In the genomic region with DNA sequence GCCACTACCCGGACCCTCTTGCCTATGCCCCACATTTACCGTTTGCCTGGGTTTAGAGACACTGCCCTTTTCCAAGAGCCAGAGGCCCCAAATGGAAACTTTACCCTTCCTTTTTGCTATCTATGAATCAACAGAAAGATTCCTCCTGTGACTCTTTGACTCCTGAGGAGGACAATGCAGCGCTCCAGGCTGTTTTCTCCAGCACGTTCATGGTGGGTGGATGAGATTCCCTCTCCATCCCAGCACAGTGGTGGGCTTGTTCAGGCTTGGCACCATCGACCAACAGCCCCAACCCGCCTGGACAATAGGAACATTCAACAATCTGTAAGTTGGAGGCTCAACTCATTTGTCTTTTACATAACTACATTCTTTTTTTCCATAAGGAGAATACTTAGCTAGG, we compare ENCODE assay signal across 3 cellular contexts.
TF ChIP-seq lines count a peak whose summit lies in the region.

No MANE protein-coding gene starts in this region.

TF ChIP-seq in SK-N-SH, 30 proteins besides CTCF, POLR2A, EP300 and RAD21 (continues in another document):
- TF ChIP-seq IRF3 (IDR thresholded peaks at IDR 0.05; ENCODE audit: low read depth, low read length) = no peak
- no peak for TF ChIP-seq RCOR1 (IDR thresholded peaks at IDR 0.05; ENCODE audit: low read length)
- TF ChIP-seq PBX3 (IDR thresholded peaks at IDR 0.05) = no peak
- TF ChIP-seq, protein P1, sequence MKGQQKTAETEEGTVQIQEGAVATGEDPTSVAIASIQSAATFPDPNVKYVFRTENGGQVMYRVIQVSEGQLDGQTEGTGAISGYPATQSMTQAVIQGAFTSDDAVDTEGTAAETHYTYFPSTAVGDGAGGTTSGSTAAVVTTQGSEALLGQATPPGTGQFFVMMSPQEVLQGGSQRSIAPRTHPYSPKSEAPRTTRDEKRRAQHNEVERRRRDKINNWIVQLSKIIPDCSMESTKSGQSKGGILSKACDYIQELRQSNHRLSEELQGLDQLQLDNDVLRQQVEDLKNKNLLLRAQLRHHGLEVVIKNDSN (IDR thresholded peaks at IDR 0.05; ENCODE audit: borderline replicate concordance, low read depth) = no peak
- TF ChIP-seq EZH2phosphoT487 (IDR thresholded peaks at IDR 0.05; ENCODE audit: borderline replicate concordance, low read depth) = no peak
- TF ChIP-seq MAX (IDR thresholded peaks at IDR 0.05; ENCODE audit: low read depth) = no peak
- TF ChIP-seq SIN3A (IDR thresholded peaks at IDR 0.05; ENCODE audit: borderline replicate concordance, low read depth, low read length) = no peak
- TF ChIP-seq YY1 (IDR thresholded peaks at IDR 0.05; ENCODE audit: low read depth) = no peak
- TF ChIP-seq GATA2 (CRISPR knock-in tag; IDR thresholded peaks at IDR 0.05) = no peak
- TF ChIP-seq ELF1 (IDR thresholded peaks at IDR 0.05) = no peak
- TF ChIP-seq CHD2 (IDR thresholded peaks at IDR 0.05; ENCODE audit: low read length, partially characterized antibody) = no peak
- no peak for TF ChIP-seq POLR2AphosphoS5 (IDR thresholded peaks at IDR 0.05; ENCODE audit: low read depth, low read length)
- TF ChIP-seq SMC3 (IDR thresholded peaks at IDR 0.05; ENCODE audit: low read depth, low read length) = no peak
- TF ChIP-seq MXI1 (IDR thresholded peaks at IDR 0.05; ENCODE audit: low read depth, low read length) = no peak
- no peak for TF ChIP-seq FOSL2 (IDR thresholded peaks at IDR 0.05; ENCODE audit: borderline replicate concordance, low read depth)
- no peak for TF ChIP-seq GABPA (IDR thresholded peaks at IDR 0.05; ENCODE audit: low read depth)
- TF ChIP-seq JUND (IDR thresholded peaks at IDR 0.05) = no peak

TF ChIP-seq in SK-N-SH treated with all-trans-retinoic acid at 6 μM for 48 hours, 23 proteins besides CTCF, POLR2A, EP300 and RAD21:
- no peak for TF ChIP-seq CREB5 (CRISPR knock-in tag; IDR thresholded peaks at IDR 0.05; ENCODE audit: low read depth)
- no peak for TF ChIP-seq BACH2 (CRISPR knock-in tag; IDR thresholded peaks at IDR 0.05; ENCODE audit: borderline replicate concordance)
- no peak for TF ChIP-seq ZC3H10 (CRISPR knock-in tag; IDR thresholded peaks at IDR 0.05)
- TF ChIP-seq SNAI2 (CRISPR knock-in tag; IDR thresholded peaks at IDR 0.05) = no peak
- no peak for TF ChIP-seq ZNF70 (CRISPR knock-in tag; IDR thresholded peaks at IDR 0.05)
- no peak for TF ChIP-seq ESRRG (CRISPR knock-in tag; IDR thresholded peaks at IDR 0.05)
- no peak for TF ChIP-seq TOX (CRISPR knock-in tag; IDR thresholded peaks at IDR 0.05; ENCODE audit: borderline replicate concordance)
- TF ChIP-seq ZNF8 (CRISPR knock-in tag; IDR thresholded peaks at IDR 0.05) = no peak
- no peak for TF ChIP-seq POU6F1 (CRISPR knock-in tag; IDR thresholded peaks at IDR 0.05; ENCODE audit: borderline replicate concordance, low read depth)
- no peak for TF ChIP-seq ARNTL (CRISPR knock-in tag; IDR thresholded peaks at IDR 0.05; ENCODE audit: borderline replicate concordance, low read depth)
- TF ChIP-seq, protein P2, sequence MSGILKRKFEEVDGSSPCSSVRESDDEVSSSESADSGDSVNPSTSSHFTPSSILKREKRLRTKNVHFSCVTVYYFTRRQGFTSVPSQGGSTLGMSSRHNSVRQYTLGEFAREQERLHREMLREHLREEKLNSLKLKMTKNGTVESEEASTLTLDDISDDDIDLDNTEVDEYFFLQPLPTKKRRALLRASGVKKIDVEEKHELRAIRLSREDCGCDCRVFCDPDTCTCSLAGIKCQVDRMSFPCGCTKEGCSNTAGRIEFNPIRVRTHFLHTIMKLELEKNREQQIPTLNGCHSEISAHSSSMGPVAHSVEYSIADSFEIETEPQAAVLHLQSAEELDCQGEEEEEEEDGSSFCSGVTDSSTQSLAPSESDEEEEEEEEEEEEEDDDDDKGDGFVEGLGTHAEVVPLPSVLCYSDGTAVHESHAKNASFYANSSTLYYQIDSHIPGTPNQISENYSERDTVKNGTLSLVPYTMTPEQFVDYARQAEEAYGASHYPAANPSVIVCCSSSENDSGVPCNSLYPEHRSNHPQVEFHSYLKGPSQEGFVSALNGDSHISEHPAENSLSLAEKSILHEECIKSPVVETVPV (CRISPR knock-in tag; IDR thresholded peaks at IDR 0.05) = no peak
- TF ChIP-seq, protein P3, sequence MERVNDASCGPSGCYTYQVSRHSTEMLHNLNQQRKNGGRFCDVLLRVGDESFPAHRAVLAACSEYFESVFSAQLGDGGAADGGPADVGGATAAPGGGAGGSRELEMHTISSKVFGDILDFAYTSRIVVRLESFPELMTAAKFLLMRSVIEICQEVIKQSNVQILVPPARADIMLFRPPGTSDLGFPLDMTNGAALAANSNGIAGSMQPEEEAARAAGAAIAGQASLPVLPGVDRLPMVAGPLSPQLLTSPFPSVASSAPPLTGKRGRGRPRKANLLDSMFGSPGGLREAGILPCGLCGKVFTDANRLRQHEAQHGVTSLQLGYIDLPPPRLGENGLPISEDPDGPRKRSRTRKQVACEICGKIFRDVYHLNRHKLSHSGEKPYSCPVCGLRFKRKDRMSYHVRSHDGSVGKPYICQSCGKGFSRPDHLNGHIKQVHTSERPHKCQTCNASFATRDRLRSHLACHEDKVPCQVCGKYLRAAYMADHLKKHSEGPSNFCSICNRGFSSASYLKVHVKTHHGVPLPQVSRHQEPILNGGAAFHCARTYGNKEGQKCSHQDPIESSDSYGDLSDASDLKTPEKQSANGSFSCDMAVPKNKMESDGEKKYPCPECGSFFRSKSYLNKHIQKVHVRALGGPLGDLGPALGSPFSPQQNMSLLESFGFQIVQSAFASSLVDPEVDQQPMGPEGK (CRISPR knock-in tag; IDR thresholded peaks at IDR 0.05; ENCODE audit: borderline replicate concordance) = no peak
- TF ChIP-seq OSR1 (CRISPR knock-in tag; IDR thresholded peaks at IDR 0.05) = no peak
- no peak for TF ChIP-seq ZFP3 (CRISPR knock-in tag; IDR thresholded peaks at IDR 0.05)

TF ChIP-seq in endothelial cell of umbilical vein, 7 proteins besides CTCF, POLR2A, EP300 and RAD21:
- no peak for TF ChIP-seq MYC (IDR thresholded peaks at IDR 0.05; ENCODE audit: low read depth, low read length)
- TF ChIP-seq GATA2 (IDR thresholded peaks at IDR 0.05; ENCODE audit: insufficient read depth, insufficient read length, low read depth, low read length) = no peak
- TF ChIP-seq POLR2AphosphoS5 (IDR thresholded peaks at IDR 0.05; ENCODE audit: insufficient read depth, low read depth, low read length) = no peak
- no peak for TF ChIP-seq FOS (IDR thresholded peaks at IDR 0.05; ENCODE audit: borderline replicate concordance, insufficient read depth, low read length)
- TF ChIP-seq EZH2 (IDR thresholded peaks at IDR 0.05; ENCODE audit: borderline replicate concordance, low read depth, low read length, severe bottlenecking) = no peak
- no peak for TF ChIP-seq MAX (IDR thresholded peaks at IDR 0.05; ENCODE audit: insufficient read depth, insufficient read length)
- no peak for TF ChIP-seq JUN (IDR thresholded peaks at IDR 0.05; ENCODE audit: borderline replicate concordance, insufficient read depth, insufficient read length, low read depth)
